8 cellular contexts compared by ENCODE assay signal in the genomic region with DNA sequence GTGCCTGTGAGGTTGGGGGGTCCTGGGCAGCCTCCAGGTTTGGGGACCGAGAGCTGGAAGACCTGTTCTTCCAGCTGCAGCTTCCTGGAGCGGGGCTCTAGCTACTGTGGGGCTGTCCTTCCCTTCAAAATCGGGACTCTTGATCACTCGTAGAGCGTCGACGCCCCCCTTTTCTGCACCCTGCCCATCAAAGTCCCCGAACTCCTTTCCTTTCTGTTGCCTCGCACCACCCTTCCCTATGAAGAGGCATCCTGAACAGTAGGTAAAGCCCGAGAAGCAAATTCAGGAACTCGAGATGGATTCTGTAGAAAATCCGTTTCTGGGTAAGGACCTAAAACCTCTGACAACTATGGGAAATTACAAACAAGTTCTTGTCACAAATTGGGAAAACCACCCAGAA. TPM values are rescaled to one million over a fixed set of nuclear protein-coding genes. Genes with fewer than 3 reads are reported as not detected.
DNase-seq lines count a peak whose midpoint lies in the region; ATAC-seq lines count a peak whose summit lies in the region.

No MANE protein-coding gene starts in this region.

- no peak overlapping the region for H4K8ac ChIP-seq in mesendoderm (ENCODE audit: low read depth, low read length)

- no peaks in the 10 kb centered on the region for H3K27me3 Mint-ChIP-seq in activated naive CD4-positive, alpha-beta T cell treated with anti-CD3 and anti-CD28 coated beads, Interleukin-2, amount 50 U/mL, for 24 hours

- H3K4ac ChIP-seq in mesendoderm (ENCODE audit: low read depth, low read length), result no peak overlapping the region

- WGBS in mesendoderm (ENCODE audit: extremely low coverage, insufficient coverage, low lambda C conversion rate), result no CpG with 5 or more reads among the region's 12 CpGs
- 0% methylated on average over 12 of the region's 12 CpGs for WGBS in urinary bladder

- peak overlapping the region; percentile 89 for H3K56ac ChIP-seq in mesendoderm (ENCODE audit: low read length)

- H3K27ac Mint-ChIP-seq in activated naive CD4-positive, alpha-beta T cell treated with anti-CD3 and anti-CD28 coated beads, Interleukin-2, amount 50 U/mL, for 24 hours, result peak overlapping the region; percentile 93

- peak overlapping the region; percentile 31 for H3K18ac ChIP-seq in mesendoderm (ENCODE audit: low read length)

- H3K79me2 ChIP-seq in mesendoderm (ENCODE audit: control insufficient read depth, insufficient read depth, low read length), result peaks cover 10% of the 10 kb centered on the region

- peaks cover 8% of the 10 kb centered on the region for H3K79me1 ChIP-seq in mesendoderm (ENCODE audit: low read length)

- H3K27me3 ChIP-seq in mesendoderm (ENCODE audit: insufficient read depth, low read length, poor library complexity), result no peaks in the 10 kb centered on the region

- peak overlapping the region; percentile 84 for H3K27ac ChIP-seq in caudate nucleus (ENCODE audit: low read depth, low read length)
- no peak overlapping the region for H3K27ac ChIP-seq in mesendoderm (ENCODE audit: low read depth, low read length)
- H3K27ac ChIP-seq in urinary bladder (ENCODE audit: low read depth), result peak overlapping the region; percentile 88

- no peak for ATAC-seq in GM18517 (IDR thresholded peaks at IDR 0.05; ENCODE audit: unreplicated experiment)

- H3K4me1 ChIP-seq in mesendoderm (ENCODE audit: control insufficient read depth, low read depth, low read length) (no peaks in the 10 kb centered on the region), urinary bladder (ENCODE audit: insufficient read depth) (no peaks in the 10 kb centered on the region)

- no peak overlapping the region for H2AK5ac ChIP-seq in mesendoderm (ENCODE audit: low read length)

- H3K4me3 ChIP-seq in mesendoderm (ENCODE audit: low read length), result peak overlapping the region; percentile 70
- peak overlapping the region; percentile 73 for H3K4me3 ChIP-seq in urinary bladder (ENCODE audit: low read depth, low read length)

- DNase-seq in activated naive CD4-positive, alpha-beta T cell treated with anti-CD3 and anti-CD28 coated beads, Interleukin-2, amount 50 U/mL, for 16 hours, result no peak
- DNase-seq in caudate nucleus (lab: John Stamatoyannopoulos, UW) (peak in 1 of 61 donors; percentile 25), mesendoderm (no peak), UCSD-AML1 (lab: John Stamatoyannopoulos, UW; ENCODE audit: unreplicated experiment) (no peak), NCI-H1417 (lab: John Stamatoyannopoulos, UW) (no peak)

- peak overlapping the region; percentile 79 for H3K9ac ChIP-seq in mesendoderm (ENCODE audit: low read length)

- peaks cover 26% of the 10 kb centered on the region for H3K4me1 Mint-ChIP-seq in activated naive CD4-positive, alpha-beta T cell treated with anti-CD3 and anti-CD28 coated beads, Interleukin-2, amount 50 U/mL, for 24 hours

- peak overlapping the region; percentile 86 for H3K4me2 ChIP-seq in mesendoderm (ENCODE audit: low read length)

- H3K36me3 ChIP-seq in mesendoderm (ENCODE audit: control insufficient read depth, insufficient read depth, low read length), result no peaks in the 10 kb centered on the region
- H3K36me3 ChIP-seq in urinary bladder (ENCODE audit: insufficient read depth), result no peaks in the 10 kb centered on the region

- no peak overlapping the region for H2BK5ac ChIP-seq in mesendoderm (ENCODE audit: low read length)

- H3K9me3 Mint-ChIP-seq in activated naive CD4-positive, alpha-beta T cell treated with anti-CD3 and anti-CD28 coated beads, Interleukin-2, amount 50 U/mL, for 24 hours, result no peaks in the 10 kb centered on the region

- H3K36me3 Mint-ChIP-seq in activated naive CD4-positive, alpha-beta T cell treated with anti-CD3 and anti-CD28 coated beads, Interleukin-2, amount 50 U/mL, for 24 hours, result no peaks in the 10 kb centered on the region

- no peak overlapping the region for H4K5ac ChIP-seq in mesendoderm (ENCODE audit: low read length)

- H2BK120ac ChIP-seq in mesendoderm (ENCODE audit: low read depth, low read length), result no peak overlapping the region

- H2BK15ac ChIP-seq in mesendoderm (replicated peaks; ENCODE audit: low read depth), result no peak overlapping the region

- H3K23ac ChIP-seq in mesendoderm (ENCODE audit: low read length), result no peak overlapping the region

- peak overlapping the region; percentile 90 for H3K4me3 Mint-ChIP-seq in activated naive CD4-positive, alpha-beta T cell treated with anti-CD3 and anti-CD28 coated beads, Interleukin-2, amount 50 U/mL, for 24 hours

RNA-seq across cellular contexts. Expression of a gene that starts 0.5 kb away (rescaled TPM):
- polyA plus RNA-seq in mesendoderm (2013, experiment 1 of 2), result 64.5 TPM
- polyA plus RNA-seq in mesendoderm (2013, experiment 2 of 2), result 62.9 TPM
- 53.3 TPM for total RNA-seq in urinary bladder
- 45.6 TPM for polyA plus RNA-seq in urinary bladder

RNA-seq across cellular contexts. Expression of a gene that starts 1.0 kb away (rescaled TPM):
- 0.15 TPM for polyA plus RNA-seq in mesendoderm (2013, experiment 1 of 2)
- polyA plus RNA-seq in mesendoderm (2013, experiment 2 of 2), result 0.03 TPM
- total RNA-seq in urinary bladder, result not detected
- not detected for polyA plus RNA-seq in urinary bladder
